In the genomic region with DNA sequence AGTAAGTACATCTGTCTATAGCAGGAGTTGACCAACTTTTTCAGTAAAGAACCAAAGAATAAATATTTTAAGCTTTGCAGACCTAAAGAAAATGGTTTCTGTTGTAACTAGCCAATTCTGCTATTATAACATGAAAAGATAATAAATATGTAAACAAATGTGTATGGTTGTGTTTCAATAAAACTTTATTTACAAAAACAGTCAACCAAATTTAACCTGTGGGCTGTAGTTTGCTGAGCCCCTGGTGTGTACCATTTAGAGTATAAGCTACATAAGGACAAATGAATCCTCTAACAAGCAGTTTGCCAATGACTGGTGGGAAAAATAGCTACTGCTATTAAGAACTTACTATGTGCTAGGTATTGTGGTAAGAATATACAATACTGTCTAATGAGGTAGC, we compare ENCODE assay signal across 32 cellular contexts.
DNase-seq lines count a peak whose midpoint lies in the region; ATAC-seq, FAIRE-seq and TF ChIP-seq lines count a peak whose summit lies in the region.
"Had no signal": no experiment of that assay in that cellular context is flagged by ENCODE, and none has a peak within 500 bp of the region (broad histone marks: within the 10 kb centered on the region; RNA-seq: fewer than 3 reads in every experiment).

No MANE protein-coding gene starts in this region.

- no peak for DNase-seq in HepG2 (ENCODE audit: low spot score)
- DNase-seq in right lobe of liver = no peak
- DNase-seq in GM12878 (ENCODE audit: low read depth, low spot score) = no peak
- DNase-seq in K562 (ENCODE audit: extremely low read depth in 1 of 4, low spot score in 3 of 4) = no peak
- no peak for DNase-seq in dermis blood vessel endothelial cell
- DNase-seq in dedifferentiated amniotic fluid mesenchymal stem cell (ENCODE audit: extremely low spot score) = no peak
- DNase-seq: 8988T; ACHN; AML-193; BE2C; C1 segment of cervical spinal cord; Caco-2; Calu3; CD4-positive, alpha-beta memory T cell; CD4-positive, alpha-beta T cell; CD4-positive, CD25-positive, alpha-beta regulatory T cell; CD8-positive, alpha-beta memory T cell; CD8-positive, alpha-beta T cell; COR-L47; DMS 273 treated with DMSO at 0.1 percent for 48 hours; DMS153; DMS53; DMS79; DMS79 treated with DMSO at 0.1 percent for 48 hours; DND-41; EL had no signal

- H3K27me3 ChIP-seq in HepG2 (ENCODE audit: control insufficient read depth in 1 of 2, insufficient read depth in 2 of 2, low read length in 2 of 2) (peaks cover 0 to 3% of the 10 kb centered on the region in 2 experiments; a peak in 2 of 5 replicates), right lobe of liver (no peaks in the 10 kb centered on the region), GM12878 (replicated peaks in 1 of 2; ENCODE audit: control insufficient read depth in 2 of 2, insufficient read depth in 2 of 2, low read length in 1 of 2) (no peaks in the 10 kb centered on the region), K562 (ENCODE audit: control insufficient read depth in 2 of 2, insufficient read depth in 2 of 2, low read length in 2 of 2) (no peaks in the 10 kb centered on the region)
- H3K27me3 ChIP-seq: BE2C; BLaER1; BLaER1 treated with 17β-estradiol and CSF1 and Interleukin-3, amounts not matched to agents 10 nM and 100 nM had no signal

- FAIRE-seq in HepG2 (lab: Jason Lieb, UNC) (no peak), GM12878 (lab: Jason Lieb, UNC) (no peak), K562 (lab: Jason Lieb, UNC) (no peak)
- FAIRE-seq: A204.1, A549 had no signal

- H4K20me1 ChIP-seq in HepG2 (ENCODE audit: insufficient read depth, low read length) (no peaks in the 10 kb centered on the region), GM12878 (ENCODE audit: control insufficient read depth, insufficient read depth) (no peaks in the 10 kb centered on the region), K562 (replicated peaks; ENCODE audit: control insufficient read depth, insufficient read depth, low read length) (no peaks in the 10 kb centered on the region)
- H4K20me1 ChIP-seq: BLaER1; BLaER1 treated with 17β-estradiol and CSF1 and Interleukin-3, amounts not matched to agents 10 nM and 100 nM had no signal

- no peak for TF ChIP-seq POLR2A in HepG2 (IDR thresholded peaks at IDR 0.05; ENCODE audit: insufficient read depth in 1 of 2, low read depth in 2 of 2, low read length in 2 of 2)
- TF ChIP-seq POLR2A in right lobe of liver (IDR thresholded peaks at IDR 0.05) = no peak
- no peak for TF ChIP-seq POLR2A in GM12878 (IDR thresholded peaks at IDR 0.05; ENCODE audit: low read depth, low read length)
- TF ChIP-seq POLR2A in K562 (conservative IDR thresholded peaks at IDR 0.05) = no peak

- H3K27ac ChIP-seq in HepG2 (ENCODE audit: extremely low read length, insufficient read depth, low read length) (no peak overlapping the region), right lobe of liver (no peak overlapping the region), GM12878 (ENCODE audit: control insufficient read depth, insufficient read depth) (no peak overlapping the region), K562 (ENCODE audit: extremely low read depth, low read depth, low read length) (no peak overlapping the region)
- H3K27ac ChIP-seq: 22Rv1; A549; BLaER1; BLaER1 treated with 17β-estradiol and CSF1 and Interleukin-3, amounts not matched to agents 10 nM and 100 nM; C4-2B had no signal

- H3K9ac ChIP-seq in HepG2 (ENCODE audit: insufficient read depth, low read depth, low read length) (no peak overlapping the region), GM12878 (ENCODE audit: control insufficient read depth, insufficient read depth, low read length) (no peak overlapping the region), K562 (ENCODE audit: insufficient read depth in 1 of 2, low read depth in 2 of 2, low read length in 2 of 2) (no peak overlapping the region)
- H3K9ac ChIP-seq: BLaER1; BLaER1 treated with 17β-estradiol and CSF1 and Interleukin-3, amounts not matched to agents 10 nM and 100 nM had no signal

- H3K4me3 ChIP-seq in HepG2 (replicated peaks in 1 of 3; ENCODE audit: insufficient read depth in 1 of 3, low read depth in 2 of 3, low read length in 3 of 3) (no peak overlapping the region), right lobe of liver (no peak overlapping the region), GM12878 (no peak overlapping the region), K562 (no peak overlapping the region)
- H3K4me3 ChIP-seq: A549; BLaER1; BLaER1 treated with 17β-estradiol and CSF1 and Interleukin-3, amounts not matched to agents 10 nM and 100 nM had no signal

- H2AFZ ChIP-seq in HepG2 (ENCODE audit: low read length) = no peak overlapping the region
- no peak overlapping the region for H2AFZ ChIP-seq in GM12878 (ENCODE audit: control insufficient read depth, low read depth, low read length)
- H2AFZ ChIP-seq in K562 (ENCODE audit: low read depth, low read length) = no peak overlapping the region

- SMC1A ChIA-PET in GM12878 (lab: Charles Lee; ENCODE audit: uncharacterized antibody, unreplicated experiment) = interaction anchor here (1.0 kb wide), 1 partner anchor 47 kb away, joined by 3 read pairs; no protein-coding TSS in a partner anchor

- no peak for TF ChIP-seq EP300 in HepG2 (IDR thresholded peaks at IDR 0.05; ENCODE audit: low read depth in 2 of 2, low read length in 2 of 2)
- TF ChIP-seq EP300 in HepG2 (CRISPR knock-in tag; IDR thresholded peaks at IDR 0.05; ENCODE audit: borderline replicate concordance) = no peak
- TF ChIP-seq EP300 in GM12878 (IDR thresholded peaks at IDR 0.05; ENCODE audit: borderline replicate concordance in 1 of 2, control insufficient read depth in 1 of 2, low read depth in 2 of 2, low read length in 2 of 2) = no peak
- no peak for TF ChIP-seq EP300 in K562 (IDR thresholded peaks at IDR 0.05; ENCODE audit: low read length)

- no peak for ATAC-seq in HepG2
- no peak for ATAC-seq in right lobe of liver
- no peak for ATAC-seq in GM12878
- no peak for ATAC-seq in K562
- ATAC-seq: A549; CD8-positive, alpha-beta T cell had no signal

- no peaks in the 10 kb centered on the region for H3K79me2 ChIP-seq in HepG2 (ENCODE audit: insufficient read depth, low read length)
- H3K79me2 ChIP-seq in GM12878 (ENCODE audit: control insufficient read depth, insufficient read depth, low read length) = no peaks in the 10 kb centered on the region
- no peaks in the 10 kb centered on the region for H3K79me2 ChIP-seq in K562 (ENCODE audit: control insufficient read depth, insufficient read depth, low read length)

- POLR2A ChIA-PET in HepG2 (lab: Yijun Ruan, JAX) (no interaction called here), GM12878 (lab: Charles Lee) (no interaction called here), K562 (lab: Yijun Ruan, JAX) (interaction anchor here (1.3 kb wide), 1 partner anchor 12 kb away, joined by 4 read pairs; no protein-coding TSS in a partner anchor)

- BruUV-seq in HepG2 (replicated peaks; lab: Mats Ljungman, UMichigan) (no TSS peak), GM12878 (replicated peaks; lab: Mats Ljungman, UMichigan) (no TSS peak), K562 (replicated peaks; lab: Mats Ljungman, UMichigan) (no TSS peak)

- no peak for TF ChIP-seq RAD21 in HepG2 (CRISPR knock-in tag; IDR thresholded peaks at IDR 0.05)
- TF ChIP-seq RAD21 in GM12878 (IDR thresholded peaks at IDR 0.05; ENCODE audit: insufficient read depth, low read depth, low read length) = no peak
- TF ChIP-seq RAD21 in K562 (CRISPR knock-in tag; conservative IDR thresholded peaks at IDR 0.05 in 1 of 2, IDR thresholded peaks at IDR 0.05 in 1 of 2) = no peak

- CTCF ChIA-PET in HepG2 (lab: Yijun Ruan, JAX; ENCODE audit: low intra/inter-chr PET ratio, low total read pairs) (no interaction called here), GM12878 (lab: Yijun Ruan, JAX) (no interaction called here), K562 (lab: Yijun Ruan, JAX; ENCODE audit: low intra/inter-chr PET ratio) (no interaction called here)

- H3K4me1 ChIP-seq in HepG2 (ENCODE audit: insufficient read depth, low read length) = no peaks in the 10 kb centered on the region
- no peaks in the 10 kb centered on the region for H3K4me1 ChIP-seq in right lobe of liver
- H3K4me1 ChIP-seq in GM12878 (ENCODE audit: control insufficient read depth, insufficient read depth, low read length) = no peaks in the 10 kb centered on the region
- H3K4me1 ChIP-seq in K562 (replicated peaks in 1 of 2; ENCODE audit: control insufficient read depth in 2 of 2, insufficient read depth in 2 of 2, low read length in 2 of 2) = no peaks in the 10 kb centered on the region; a peak in 2 of 5 replicates
- H3K4me1 ChIP-seq: A549; BE2C; BLaER1; BLaER1 treated with 17β-estradiol and CSF1 and Interleukin-3, amounts not matched to agents 10 nM and 100 nM; Caco-2 had no signal

- intact Hi-C loops in HepG2 (cut with micrococcal nuclease; ENCODE audit: unreplicated experiment) (no loop called here), right lobe of liver (cut with DNase I) (no loop called here), GM12878 (cut with micrococcal nuclease; ENCODE audit: unreplicated experiment) (no loop called here), K562 (cut with micrococcal nuclease) (no loop called here)

- H3K9me1 ChIP-seq in K562 (ENCODE audit: control insufficient read depth, insufficient read depth, low read length) = no peaks in the 10 kb centered on the region

- RAD21 ChIA-PET in GM12878 (lab: Charles Lee; ENCODE audit: unreplicated experiment) = no interaction called here

- H3K4me2 ChIP-seq in HepG2 (ENCODE audit: low read depth, low read length) (no peak overlapping the region), GM12878 (ENCODE audit: control insufficient read depth, insufficient read depth) (no peak overlapping the region), K562 (ENCODE audit: insufficient read depth, low read length) (no peak overlapping the region)
- H3K4me2 ChIP-seq: A549; BLaER1; BLaER1 treated with 17β-estradiol and CSF1 and Interleukin-3, amounts not matched to agents 10 nM and 100 nM had no signal

- H3K9me3 ChIP-seq in HepG2 (ENCODE audit: low read length) = no peaks in the 10 kb centered on the region
- no peaks in the 10 kb centered on the region for H3K9me3 ChIP-seq in right lobe of liver
- H3K9me3 ChIP-seq in GM12878 (replicated peaks; ENCODE audit: control insufficient read depth, insufficient read depth, low read length) = no peaks in the 10 kb centered on the region
- no peaks in the 10 kb centered on the region for H3K9me3 ChIP-seq in K562 (replicated peaks; ENCODE audit: control insufficient read depth, insufficient read depth, low read depth, low read length)
- H3K9me3 ChIP-seq: A549; BE2C; BLaER1; BLaER1 treated with 17β-estradiol and CSF1 and Interleukin-3, amounts not matched to agents 10 nM and 100 nM; Caco-2 had no signal

- in situ Hi-C loops in HepG2 (cut with HindIII; ENCODE audit: extremely low pct_ligation_motif_present, low pct_unique_long_range_greater_than_20kb) (no loop called here), GM12878 (cut with MboI) (no loop called here), K562 (cut with MboI) (loop anchor here (5.0 kb wide), 1 partner anchor 42 kb away; no protein-coding TSS in a partner anchor)

- H3K36me3 ChIP-seq in HepG2 (replicated peaks in 1 of 2; ENCODE audit: control insufficient read depth in 1 of 2, insufficient read depth in 2 of 2, low read length in 2 of 2) = no peaks in the 10 kb centered on the region
- H3K36me3 ChIP-seq in right lobe of liver = no peaks in the 10 kb centered on the region
- no peaks in the 10 kb centered on the region for H3K36me3 ChIP-seq in GM12878 (ENCODE audit: control insufficient read depth in 2 of 2, insufficient read depth in 2 of 2, low read length in 1 of 2)
- no peaks in the 10 kb centered on the region for H3K36me3 ChIP-seq in K562 (ENCODE audit: control insufficient read depth, insufficient read depth, low read length)
- H3K36me3 ChIP-seq: BE2C; BLaER1; BLaER1 treated with 17β-estradiol and CSF1 and Interleukin-3, amounts not matched to agents 10 nM and 100 nM had no signal

- no peak for TF ChIP-seq CTCF in HepG2 (CRISPR knock-in tag; IDR thresholded peaks at IDR 0.05)
- no peak for TF ChIP-seq CTCF in right lobe of liver (IDR thresholded peaks at IDR 0.05)
- TF ChIP-seq CTCF in GM12878 (IDR thresholded peaks at IDR 0.05 in 2 of 3, conservative IDR thresholded peaks at IDR 0.05 in 1 of 3; ENCODE audit: control insufficient read depth in 2 of 3, extremely low read depth in 1 of 3, insufficient read depth in 1 of 3, low read depth in 3 of 3, low read length in 3 of 3) = no peak
- TF ChIP-seq CTCF in K562 (IDR thresholded peaks at IDR 0.05 in 2 of 3, conservative IDR thresholded peaks at IDR 0.05 in 1 of 3; ENCODE audit: insufficient read depth in 2 of 3, low read depth in 1 of 3, low read length in 3 of 3) = no peak
